1 cellular context compared by ENCODE assay signal in genomic region chr1:231454133-231454532, GRCh38. TPM values are rescaled to one million over a fixed set of nuclear protein-coding genes. Genes with fewer than 3 reads are reported as not detected.
DNase-seq lines count a peak whose midpoint lies in the region.
"Not testable (repeated sequence)": the region's sequence is repeated elsewhere in the genome, so short reads cannot be mapped to it uniquely, and the experiment has no call there.

No MANE protein-coding gene starts in this region.

- not testable (repeated sequence) for H3K18ac ChIP-seq in mesenchymal stem cell (ENCODE audit: low read depth in 1 of 2, low read length in 2 of 2)

- not testable (repeated sequence) for H3K4me3 ChIP-seq in mesenchymal stem cell (ENCODE audit: insufficient read depth in 1 of 2, low read depth in 1 of 2, low read length in 2 of 2)

- H3K4ac ChIP-seq in mesenchymal stem cell (ENCODE audit: low read depth in 1 of 2, low read length in 2 of 2): not testable (repeated sequence)

- H3K4me1 ChIP-seq in mesenchymal stem cell (ENCODE audit: control insufficient read depth, insufficient read depth, low read depth, low read length): not testable (repeated sequence)

- not testable (repeated sequence) for H2AK5ac ChIP-seq in mesenchymal stem cell (ENCODE audit: low read length, severe bottlenecking)

- not testable (repeated sequence) for H4K8ac ChIP-seq in mesenchymal stem cell (ENCODE audit: low read length)

- not testable (repeated sequence) for H3K9me3 ChIP-seq in mesenchymal stem cell (ENCODE audit: control insufficient read depth, low read length)

- H4K91ac ChIP-seq in mesenchymal stem cell (ENCODE audit: low read length): not testable (repeated sequence)

- not testable (repeated sequence) for H3K27ac ChIP-seq in mesenchymal stem cell (ENCODE audit: low read length, poor library complexity, severe bottlenecking)

- WGBS in mesenchymal stem cell: 96% methylated on average over 28 of the region's 29 CpGs

- not testable (repeated sequence) for H3K27me3 ChIP-seq in mesenchymal stem cell (ENCODE audit: control insufficient read depth in 1 of 2, insufficient read depth in 1 of 2, low read length in 2 of 2)

- H3K14ac ChIP-seq in mesenchymal stem cell (ENCODE audit: low read length in 2 of 2): not testable (repeated sequence)

- not testable (repeated sequence) for H3K79me1 ChIP-seq in mesenchymal stem cell (replicated peaks; ENCODE audit: low read length, poor library complexity, severe bottlenecking)

- H2AFZ ChIP-seq in mesenchymal stem cell (ENCODE audit: low read depth, low read length): peak overlapping the region; percentile 27

- H2BK5ac ChIP-seq in mesenchymal stem cell (ENCODE audit: low read depth, low read length, poor library complexity, severe bottlenecking): not testable (repeated sequence)

- H2BK120ac ChIP-seq in mesenchymal stem cell (ENCODE audit: low read depth, low read length): not testable (repeated sequence)

- not testable (repeated sequence) for H3K36me3 ChIP-seq in mesenchymal stem cell (ENCODE audit: control insufficient read depth in 1 of 2, insufficient read depth in 2 of 2, low read depth in 1 of 2, low read length in 2 of 2)

- not testable (repeated sequence) for DNase-seq in mesenchymal stem cell

- H3K4me2 ChIP-seq in mesenchymal stem cell (ENCODE audit: low read length, poor library complexity, severe bottlenecking): not testable (repeated sequence)

- not testable (repeated sequence) for H3K9ac ChIP-seq in mesenchymal stem cell (ENCODE audit: low read length)

- not testable (repeated sequence) for H3K23ac ChIP-seq in mesenchymal stem cell (ENCODE audit: low read length in 2 of 2)

- not testable (repeated sequence) for H2BK15ac ChIP-seq in mesenchymal stem cell (ENCODE audit: low read depth, poor library complexity, severe bottlenecking)

- not testable (repeated sequence) for H2BK12ac ChIP-seq in mesenchymal stem cell (ENCODE audit: low read length in 2 of 2)

RNA-seq across cellular contexts. Expression of gene EGLN1, which starts 32.0 kb away (rescaled TPM):
- 15.8 TPM for polyA plus RNA-seq in mesenchymal stem cell (2013, experiment 1 of 2)
- polyA plus RNA-seq in mesenchymal stem cell (2013, experiment 2 of 2): 16.5 TPM
